9 cellular contexts compared by ENCODE assay signal in genomic region chr10:73586583-73586984, GRCh38. TPM values are rescaled to one million over a fixed set of nuclear protein-coding genes. Genes with fewer than 3 reads are reported as not detected.
A peak's percentile ranks its signal among the peaks of the same experiment; 100 is the strongest.
DNase-seq lines count a peak whose midpoint lies in the region; FAIRE-seq lines count a peak whose summit lies in the region.
"Had no signal": no experiment of that assay in that cellular context is flagged by ENCODE, and none has a peak within 500 bp of the region (broad histone marks: within the 10 kb centered on the region; RNA-seq: fewer than 3 reads in every experiment).

No MANE protein-coding gene starts in this region.

- no peaks in the 10 kb centered on the region for H3K27me3 ChIP-seq in subcutaneous abdominal adipose tissue (ENCODE audit: control insufficient read depth in 5 of 5, insufficient read depth in 4 of 5, low read length in 5 of 5)

- H3K27me3 Mint-ChIP-seq in activated naive CD4-positive, alpha-beta T cell treated with anti-CD3 and anti-CD28 coated beads, Interleukin-2, amount 10 ng/mL, durations not matched to agents 7 days and 5 days: no peaks in the 10 kb centered on the region

- no peaks in the 10 kb centered on the region for H3K36me3 Mint-ChIP-seq in activated naive CD4-positive, alpha-beta T cell treated with anti-CD3 and anti-CD28 coated beads, Interleukin-2, amount 10 ng/mL, durations not matched to agents 7 days and 5 days

- H3K4me1 Mint-ChIP-seq in activated naive CD4-positive, alpha-beta T cell treated with anti-CD3 and anti-CD28 coated beads, Interleukin-2, amount 10 ng/mL, durations not matched to agents 7 days and 5 days: peaks cover 7% of the 10 kb centered on the region

- intact Hi-C loops in posterior cingulate gyrus (cut with DNase I): loop anchor here (5.0 kb wide), 1 partner anchor 34 kb away; no protein-coding TSS in a partner anchor

- CTCF ChIA-PET in activated naive CD4-positive, alpha-beta T cell treated with anti-CD3 and anti-CD28 coated beads, Interleukin-2, amount 10 ng/mL, durations not matched to agents 7 days and 5 days (lab: Charles Lee): no interaction called here

- peak overlapping the region; percentile 4 for H3K27ac ChIP-seq in subcutaneous abdominal adipose tissue (ENCODE audit: low read depth, low read length)

- peak overlapping the region in 1 of 5 donors; percentile 39 for H3K9ac ChIP-seq in subcutaneous abdominal adipose tissue (ENCODE audit: low read length in 5 of 5)

- no peak overlapping the region for H3K27ac Mint-ChIP-seq in activated naive CD4-positive, alpha-beta T cell treated with anti-CD3 and anti-CD28 coated beads, Interleukin-2, amount 10 ng/mL, durations not matched to agents 7 days and 5 days

- peak; percentile 81 for DNase-seq in HT-29 (ENCODE audit: low spot score)
- DNase-seq in astrocyte of the hippocampus (ENCODE audit: low read depth, low spot score): peak; percentile 65
- no peak for DNase-seq in NCI-H1092 treated with DMSO at 0.1 percent for 48 hours (lab: John Stamatoyannopoulos, UW)
- no peak for DNase-seq in GM19239 (ENCODE audit: insufficient read length, low spot score)
- no peak for DNase-seq in posterior cingulate gyrus
- no peak for DNase-seq in activated naive CD4-positive, alpha-beta T cell treated with anti-CD3 and anti-CD28 coated beads, Interleukin-2, amount 10 ng/mL, durations not matched to agents 7 days and 5 days
- DNase-seq: Karpas-422 had no signal

- no peaks in the 10 kb centered on the region for H3K9me3 ChIP-seq in subcutaneous abdominal adipose tissue (ENCODE audit: control insufficient read depth in 5 of 5, low read length in 5 of 5)

- no peak overlapping the region for H3K4me3 Mint-ChIP-seq in activated naive CD4-positive, alpha-beta T cell treated with anti-CD3 and anti-CD28 coated beads, Interleukin-2, amount 10 ng/mL, durations not matched to agents 7 days and 5 days

- peak; percentile 96 for FAIRE-seq in islet of Langerhans (lab: Jason Lieb, UNC)
- FAIRE-seq in GM19239 (lab: Jason Lieb, UNC): no peak

- H3K4me3 ChIP-seq in subcutaneous abdominal adipose tissue (ENCODE audit: low read depth in 1 of 5, low read length in 5 of 5): no peak overlapping the region

- H3K4me1 ChIP-seq in subcutaneous abdominal adipose tissue (ENCODE audit: control insufficient read depth in 5 of 5, insufficient read depth in 5 of 5, low read length in 5 of 5): peaks cover 1 to 23% (median 17%) of the 10 kb centered on the region in 5 donors

- H3K36me3 ChIP-seq in subcutaneous abdominal adipose tissue (ENCODE audit: control insufficient read depth in 5 of 5, insufficient read depth in 5 of 5, low read length in 5 of 5): no peaks in the 10 kb centered on the region

- no peaks in the 10 kb centered on the region for H3K9me3 Mint-ChIP-seq in activated naive CD4-positive, alpha-beta T cell treated with anti-CD3 and anti-CD28 coated beads, Interleukin-2, amount 10 ng/mL, durations not matched to agents 7 days and 5 days

RNA-seq across cellular contexts. Expression of gene USP54, which starts 4.6 kb away (rescaled TPM):
- total RNA-seq in HT-29 (2014; rRNA removed; shearing (Covaris generic)): 43.7 and 44.6 TPM in 2 replicates

RNA-seq across cellular contexts. Expression of gene MYOZ1, which starts 54.7 kb away (rescaled TPM):
- not detected in 2 replicates for total RNA-seq in HT-29 (2014; rRNA removed; shearing (Covaris generic))

Comparison
In these comparisons a context has a peak if more than half of its experiments do, and no peak if none do; other contexts are left out.
1. DNase-seq: peak in HT-29 (single experiment) and astrocyte of the hippocampus (single experiment); none in NCI-H1092 treated with DMSO at 0.1 percent for 48 hours (single experiment), GM19239 (single experiment), posterior cingulate gyrus (0 of 10) and activated naive CD4-positive, alpha-beta T cell treated with anti-CD3 and anti-CD28 coated beads, Interleukin-2, amount 10 ng/mL, durations not matched to agents 7 days and 5 days (single experiment).